ENCODE assay signal across 8 cellular contexts in genomic region chr14:52267501-52268190, GRCh38. TPM values are rescaled to one million over a fixed set of nuclear protein-coding genes. Genes with fewer than 3 reads are reported as not detected.
DNase-seq lines count a peak whose midpoint lies in the region; ATAC-seq and TF ChIP-seq lines count a peak whose summit lies in the region.

PTGDR (plus strand) TSS chr14:52267698; CDS start chr14:52267815, 117 bp downstream.

- H3K27ac ChIP-seq in brain microvascular endothelial cell (peak within 1 kb of the TSS; percentile 41), RWPE1 (no peak within 1 kb of the TSS)

- CTCF ChIA-PET in RWPE1 (lab: Yijun Ruan, JAX): interaction anchor here (0.6 kb wide), 1 partner anchor 1208 kb away, joined by 9 read pairs; no protein-coding TSS in a partner anchor

- H3K4me3 ChIP-seq in brain microvascular endothelial cell (ENCODE audit: low read depth, low read length): peak within 1 kb of the TSS; percentile 55

- ATAC-seq in left colon: peak; percentile 88
- ATAC-seq in GM21515 (IDR thresholded peaks at IDR 0.05; ENCODE audit: unreplicated experiment): no peak

- DNase-seq in activated T-cell treated with anti-CD3 and anti-CD28 coated beads for 24 hours (ENCODE audit: low read depth): peak; percentile 20
- DNase-seq in activated T-cell treated with anti-CD3 and anti-CD28 coated beads for 4 hours: no peak
- DNase-seq in brain microvascular endothelial cell: no peak
- peak; percentile 80 to 84 for DNase-seq in left colon
- DNase-seq in stimulated activated CD8-positive, alpha-beta memory T cell treated with anti-CD3 and anti-CD28 coated beads, Interleukin-4, amount 100 ng/mL, for 24 hours (ENCODE audit: low read depth): peak; percentile 45
- DNase-seq in RWPE1 (ENCODE audit: low spot score): no peak
- no peak for DNase-seq in HPDE6-E6E7 (ENCODE audit: extremely low spot score)

- intact Hi-C loops in left colon (cut with DNase I, micrococcal nuclease): no loop called here

- POLR2A ChIA-PET in RWPE1 (lab: Yijun Ruan, JAX; ENCODE audit: low non-redundant PET): no interaction called here

- in situ Hi-C loops in brain microvascular endothelial cell (cut with HindIII; ENCODE audit: low pct_ligation_motif_present, low sequenced_read_pairs): no loop called here

- no peaks in the 10 kb centered on the region for H3K36me3 ChIP-seq in brain microvascular endothelial cell (replicated peaks)

- H3K27me3 ChIP-seq in brain microvascular endothelial cell (replicated peaks): no peaks in the 10 kb centered on the region

- TF ChIP-seq CTCF in brain microvascular endothelial cell (IDR thresholded peaks at IDR 0.05; ENCODE audit: low read depth, low read length, missing control alignments) (no peak), RWPE1 (conservative IDR thresholded peaks at IDR 0.05; ENCODE audit: low read depth) (no peak)

RNA-seq across cellular contexts. Expression of gene PTGDR, which starts in this region (rescaled TPM):
- 10 to 100 TPM; 18.4 to 19.6 TPM for total RNA-seq in left colon

Comparison
In these comparisons a context has a peak if more than half of its experiments do, and no peak if none do; other contexts are left out.
1. DNase-seq: peak in activated T-cell treated with anti-CD3 and anti-CD28 coated beads for 24 hours (single experiment), left colon (2 of 2) and stimulated activated CD8-positive, alpha-beta memory T cell treated with anti-CD3 and anti-CD28 coated beads, Interleukin-4, amount 100 ng/mL, for 24 hours (single experiment); none in activated T-cell treated with anti-CD3 and anti-CD28 coated beads for 4 hours (single experiment), brain microvascular endothelial cell (single experiment), RWPE1 (single experiment) and HPDE6-E6E7 (single experiment).